10 cellular contexts compared by ENCODE assay signal in genomic region chr10:104325436-104326430, GRCh38. TPM values are rescaled to one million over a fixed set of nuclear protein-coding genes. Genes with fewer than 3 reads are reported as not detected.
A peak's percentile ranks its signal among the peaks of the same experiment; 100 is the strongest.
DNase-seq lines count a peak whose midpoint lies in the region; ATAC-seq and TF ChIP-seq lines count a peak whose summit lies in the region.
"Had no signal": no experiment of that assay in that cellular context is flagged by ENCODE, and none has a peak within 500 bp of the region (broad histone marks: within the 10 kb centered on the region; RNA-seq: fewer than 3 reads in every experiment).

No MANE protein-coding gene starts in this region.

- H3K36me3 Mint-ChIP-seq in HFFc6 (ENCODE audit: low read depth), result peaks cover 13% of the 10 kb centered on the region; the same call in 1 of the 2 replicates
- H3K36me3 Mint-ChIP-seq in activated T-helper 1 cell treated with anti-CD3 and anti-CD28 coated beads, Interleukin-12 subunit alpha, Interleukin-12 subunit beta, Interleukin-2, Interleukin-4 antibody, amounts not matched to agents 30 ng/mL and 10 ng/mL and 1 ng/mL, durations not matched to agents 14 hours and 24 hours and 36 hours (ENCODE audit: low read depth), result peaks cover 27% of the 10 kb centered on the region

- no peaks in the 10 kb centered on the region for H3K27me3 ChIP-seq in effector memory CD4-positive, alpha-beta T cell (replicated peaks; ENCODE audit: control insufficient read depth, insufficient read depth, low read length, poor library complexity, severe bottlenecking)

- no peaks in the 10 kb centered on the region for H3K36me3 ChIP-seq in effector memory CD4-positive, alpha-beta T cell (ENCODE audit: control insufficient read depth, insufficient read depth, low read length)

- no peak overlapping the region for H3K27ac ChIP-seq in effector memory CD4-positive, alpha-beta T cell (ENCODE audit: insufficient read depth, low read length, poor library complexity, severe bottlenecking)

- H3K4me3 ChIP-seq in retinal pigment epithelial cell (ENCODE audit: low read length), result no peak overlapping the region
- H3K4me3 ChIP-seq in effector memory CD4-positive, alpha-beta T cell (ENCODE audit: insufficient read depth, low read depth, low read length, poor library complexity, severe bottlenecking), result no peak overlapping the region

- peak overlapping the region; percentile 86; the same call in 1 of the 2 replicates for H3K4me3 Mint-ChIP-seq in HFFc6
- H3K4me3 Mint-ChIP-seq in activated T-helper 1 cell treated with anti-CD3 and anti-CD28 coated beads, Interleukin-12 subunit alpha, Interleukin-12 subunit beta, Interleukin-2, Interleukin-4 antibody, amounts not matched to agents 30 ng/mL and 10 ng/mL and 1 ng/mL, durations not matched to agents 14 hours and 24 hours and 36 hours, result peak overlapping the region; percentile 67

- ATAC-seq in left cardiac atrium, result peak in 1 of 2 donors; percentile 1
- ATAC-seq: PC-3 had no signal

- intact Hi-C loops in activated T-helper 1 cell treated with anti-CD3 and anti-CD28 coated beads, Interleukin-12 subunit alpha, Interleukin-12 subunit beta, Interleukin-2, Interleukin-4 antibody, amounts not matched to agents 30 ng/mL and 10 ng/mL and 1 ng/mL, durations not matched to agents 14 hours and 24 hours and 36 hours (cut with micrococcal nuclease), result no loop called here
- intact Hi-C loops in left cardiac atrium (cut with DNase I), result loop anchor here in 1 of 2 donors (2.0 kb wide), 1 partner anchor 15 kb away; no protein-coding TSS in a partner anchor

- no peaks in the 10 kb centered on the region for H3K9me3 ChIP-seq in effector memory CD4-positive, alpha-beta T cell (ENCODE audit: control insufficient read depth, low read length)

- TF ChIP-seq CTCF in HFFc6 (IDR thresholded peaks at IDR 0.05) (no peak), retinal pigment epithelial cell (conservative IDR thresholded peaks at IDR 0.05; ENCODE audit: low read depth, low read length) (no peak)

- DNase-seq in HFFc6 (no peak), left cardiac atrium (peak; percentile 64), retinal pigment epithelial cell (ENCODE audit: low read depth) (peak; percentile 78), globus pallidus (ENCODE audit: low spot score) (no peak), AG08395 (ENCODE audit: low spot score) (no peak), NCI-H2196 treated with DMSO at 0.1 percent for 48 hours (lab: John Stamatoyannopoulos, UW; ENCODE audit: unreplicated experiment) (no peak)
- no peak for DNase-seq in activated T-helper 1 cell treated with anti-CD3 and anti-CD28 coated beads, Interleukin-12 subunit alpha, Interleukin-12 subunit beta, Interleukin-2, Interleukin-4 antibody, amounts not matched to agents 30 ng/mL and 10 ng/mL and 1 ng/mL, durations not matched to agents 14 hours and 24 hours and 36 hours (ENCODE audit: low spot score)
- no peak for DNase-seq in effector memory CD4-positive, alpha-beta T cell
- DNase-seq: KG1, PC-3 had no signal

- H3K9me3 Mint-ChIP-seq in HFFc6, result no peaks in the 10 kb centered on the region; the same call in 1 of the 2 replicates
- no peaks in the 10 kb centered on the region for H3K9me3 Mint-ChIP-seq in activated T-helper 1 cell treated with anti-CD3 and anti-CD28 coated beads, Interleukin-12 subunit alpha, Interleukin-12 subunit beta, Interleukin-2, Interleukin-4 antibody, amounts not matched to agents 30 ng/mL and 10 ng/mL and 1 ng/mL, durations not matched to agents 14 hours and 24 hours and 36 hours

- peaks cover 49% of the 10 kb centered on the region for H3K27me3 Mint-ChIP-seq in HFFc6 (ENCODE audit: insufficient read depth)
- no peaks in the 10 kb centered on the region for H3K27me3 Mint-ChIP-seq in activated T-helper 1 cell treated with anti-CD3 and anti-CD28 coated beads, Interleukin-12 subunit alpha, Interleukin-12 subunit beta, Interleukin-2, Interleukin-4 antibody, amounts not matched to agents 30 ng/mL and 10 ng/mL and 1 ng/mL, durations not matched to agents 14 hours and 24 hours and 36 hours (ENCODE audit: insufficient read depth)

- H3K4me1 ChIP-seq in effector memory CD4-positive, alpha-beta T cell (ENCODE audit: control insufficient read depth, insufficient read depth, low read length, poor library complexity, severe bottlenecking), result peaks cover 96% of the 10 kb centered on the region

- H3K4me1 Mint-ChIP-seq in HFFc6 (ENCODE audit: low read depth), result peaks cover 89% of the 10 kb centered on the region
- peaks cover 98% of the 10 kb centered on the region for H3K4me1 Mint-ChIP-seq in activated T-helper 1 cell treated with anti-CD3 and anti-CD28 coated beads, Interleukin-12 subunit alpha, Interleukin-12 subunit beta, Interleukin-2, Interleukin-4 antibody, amounts not matched to agents 30 ng/mL and 10 ng/mL and 1 ng/mL, durations not matched to agents 14 hours and 24 hours and 36 hours (ENCODE audit: low read depth)

- peak overlapping the region; percentile 98 for H3K27ac Mint-ChIP-seq in HFFc6
- peak overlapping the region; percentile 69 for H3K27ac Mint-ChIP-seq in activated T-helper 1 cell treated with anti-CD3 and anti-CD28 coated beads, Interleukin-12 subunit alpha, Interleukin-12 subunit beta, Interleukin-2, Interleukin-4 antibody, amounts not matched to agents 30 ng/mL and 10 ng/mL and 1 ng/mL, durations not matched to agents 14 hours and 24 hours and 36 hours

RNA-seq across cellular contexts. Expression of gene ITPRIP, which starts 12.5 kb away (rescaled TPM):
- 10 to 100 TPM; 23.9 to 34.7 (median 29.7) TPM for total RNA-seq in HFFc6 (2021; fragmentation: NEBNext Ultra II Directional; extraction: Animal tissue kit (Norgen Biotek cat#: 25700))
- 17.3 and 18.1 TPM in 2 replicates for total RNA-seq in activated T-helper 1 cell treated with anti-CD3 and anti-CD28 coated beads, Interleukin-12 subunit alpha, Interleukin-12 subunit beta, Interleukin-2, Interleukin-4 antibody, amounts not matched to agents 30 ng/mL and 10 ng/mL and 1 ng/mL, durations not matched to agents 14 hours and 24 hours and 36 hours
- 10 to 100 TPM; 45.4 to 90.7 TPM for total RNA-seq in left cardiac atrium

RNA-seq across cellular contexts. Expression of gene CFAP58, which starts 27.9 kb away (rescaled TPM):
- 1 to 10 TPM in 1 of 6 experiments, under 1 TPM in 5; 0.35 to 1.1 (median 0.41) TPM for total RNA-seq in HFFc6 (2021; fragmentation: NEBNext Ultra II Directional; extraction: Animal tissue kit (Norgen Biotek cat#: 25700))
- 0.08 and 0.24 TPM in 2 replicates for total RNA-seq in activated T-helper 1 cell treated with anti-CD3 and anti-CD28 coated beads, Interleukin-12 subunit alpha, Interleukin-12 subunit beta, Interleukin-2, Interleukin-4 antibody, amounts not matched to agents 30 ng/mL and 10 ng/mL and 1 ng/mL, durations not matched to agents 14 hours and 24 hours and 36 hours
- total RNA-seq in left cardiac atrium, result 1 to 10 TPM; 2.4 to 3.8 TPM

RNA-seq across cellular contexts. Expression of gene GSTO2, which starts 56.7 kb away (rescaled TPM):
- 10 to 100 TPM in 4 of 6 experiments, 1 to 10 TPM in 2; 2.5 to 15.0 (median 12.3) TPM for total RNA-seq in HFFc6 (2021; fragmentation: NEBNext Ultra II Directional; extraction: Animal tissue kit (Norgen Biotek cat#: 25700))
- total RNA-seq in activated T-helper 1 cell treated with anti-CD3 and anti-CD28 coated beads, Interleukin-12 subunit alpha, Interleukin-12 subunit beta, Interleukin-2, Interleukin-4 antibody, amounts not matched to agents 30 ng/mL and 10 ng/mL and 1 ng/mL, durations not matched to agents 14 hours and 24 hours and 36 hours, result 1.1 and 1.2 TPM in 2 replicates
- under 1 TPM; 0.82 to 0.92 TPM for total RNA-seq in left cardiac atrium

Comparison
In these comparisons a context has a peak if more than half of its experiments do, and no peak if none do; other contexts are left out.
1. DNase-seq: peak in left cardiac atrium (single experiment) and retinal pigment epithelial cell (single experiment); none in HFFc6 (single experiment), activated T-helper 1 cell treated with anti-CD3 and anti-CD28 coated beads, Interleukin-12 subunit alpha, Interleukin-12 subunit beta, Interleukin-2, Interleukin-4 antibody, amounts not matched to agents 30 ng/mL and 10 ng/mL and 1 ng/mL, durations not matched to agents 14 hours and 24 hours and 36 hours (single experiment), globus pallidus (single experiment), effector memory CD4-positive, alpha-beta T cell (0 of 3), AG08395 (single experiment) and NCI-H2196 treated with DMSO at 0.1 percent for 48 hours (single experiment).